36 cellular contexts compared by ENCODE assay signal in genomic region chr9:18705763-18706372, GRCh38.
DNase-seq lines count a peak whose midpoint lies in the region; FAIRE-seq and TF ChIP-seq lines count a peak whose summit lies in the region.
"Had no signal": no experiment of that assay in that cellular context is flagged by ENCODE, and none has a peak within 500 bp of the region (broad histone marks: within the 10 kb centered on the region; RNA-seq: fewer than 3 reads in every experiment).

No MANE protein-coding gene starts in this region.

- 56 to 58% methylated on average over 4 of the region's 4 CpGs for WGBS in GM23248 (ENCODE audit: low coverage in 1 of 2, low lambda C conversion rate in 2 of 2, missing lambda C conversion rate in 2 of 2), 2 experiments

- 0 out of 2 replicates have a peak, but pooled peaks cover 8% of the 10 kb centered on the region for H3K79me2 ChIP-seq in GM23248 (ENCODE audit: insufficient read depth)
- no peaks in the 10 kb centered on the region for H3K79me2 ChIP-seq in fibroblast of lung (ENCODE audit: control insufficient read depth, insufficient read depth, low read length)

- peaks cover 55% of the 10 kb centered on the region for H3F3A ChIP-seq in GM23248 (ENCODE audit: insufficient read depth)

- TF ChIP-seq CTCF in fibroblast of lung (conservative IDR thresholded peaks at IDR 0.05 in 1 of 2, IDR thresholded peaks at IDR 0.05 in 1 of 2; ENCODE audit: low read depth in 1 of 2, low read length in 2 of 2): no peak
- no peak for TF ChIP-seq CTCF in progenitor cell of endocrine pancreas (IDR thresholded peaks at IDR 0.05; ENCODE audit: unreplicated experiment)
- TF ChIP-seq CTCF in kidney (IDR thresholded peaks at IDR 0.05; ENCODE audit: borderline replicate concordance, extremely low read depth, insufficient read depth): no peak

- H3K9me3 Mint-ChIP-seq in progenitor cell of endocrine pancreas (ENCODE audit: low read depth): peaks cover 12% of the 10 kb centered on the region
- H3K9me3 Mint-ChIP-seq: activated CD4-positive, alpha-beta T cell treated with anti-CD3 and anti-CD28 coated beads, Interleukin-2, amount 10 ng/mL, durations not matched to agents 24 days and 14 days; activated T-helper 2 cell treated with anti-CD3 and anti-CD28 coated beads, Interferon-gamma antibody, Interleukin-2, Interleukin-4, amounts not matched to agents 10 μg/mL and 5 μg/mL and 100 μg/mL, durations not matched to agents 14 hours and 24 hours and 36 hours; dendritic cell treated with granulocyte-macrophage colony-stimulating factor and Interleukin-4, amounts not matched to agents 40 ng/mL and 50 ng/mL, for 4 days had no signal

- peak overlapping the region; percentile 67 for H3K27ac Mint-ChIP-seq in progenitor cell of endocrine pancreas
- H3K27ac Mint-ChIP-seq: activated CD4-positive, alpha-beta T cell treated with anti-CD3 and anti-CD28 coated beads, Interleukin-2, amount 10 ng/mL, durations not matched to agents 24 days and 14 days; activated naive CD4-positive, alpha-beta T cell treated with anti-CD3 and anti-CD28 coated beads, Interleukin-2, amount 50 U/mL, for 24 hours; activated T-helper 2 cell treated with anti-CD3 and anti-CD28 coated beads, Interferon-gamma antibody, Interleukin-2, Interleukin-4, amounts not matched to agents 10 μg/mL and 5 μg/mL and 100 μg/mL, durations not matched to agents 14 hours and 24 hours and 36 hours; CD14-positive monocyte; dendritic cell treated with granulocyte-macrophage colony-stimulating factor and Interleukin-4, amounts not matched to agents 40 ng/mL and 50 ng/mL, for 4 days had no signal

- H3K9me3 ChIP-seq in GM23248 (ENCODE audit: low read depth) (no peaks in the 10 kb centered on the region), fibroblast of lung (ENCODE audit: control insufficient read depth, insufficient read depth, low read depth, low read length) (no peaks in the 10 kb centered on the region), kidney (ENCODE audit: control insufficient read depth in 1 of 2, low read length in 2 of 2) (no peaks in the 10 kb centered on the region)
- H3K9me3 ChIP-seq: SJCRH30, stomach, transverse colon had no signal

- no peaks in the 10 kb centered on the region for H4K20me1 ChIP-seq in GM23248 (ENCODE audit: insufficient read depth)
- no peaks in the 10 kb centered on the region for H4K20me1 ChIP-seq in fibroblast of lung (ENCODE audit: control insufficient read depth, extremely low read depth, insufficient read depth, low read length)

- no peaks in the 10 kb centered on the region for H3K27me3 Mint-ChIP-seq in progenitor cell of endocrine pancreas
- H3K27me3 Mint-ChIP-seq: activated CD4-positive, alpha-beta T cell treated with anti-CD3 and anti-CD28 coated beads, Interleukin-2, amount 10 ng/mL, durations not matched to agents 24 days and 14 days; activated naive CD4-positive, alpha-beta T cell treated with anti-CD3 and anti-CD28 coated beads, Interleukin-2, amount 50 U/mL, for 24 hours; dendritic cell treated with granulocyte-macrophage colony-stimulating factor and Interleukin-4, amounts not matched to agents 40 ng/mL and 50 ng/mL, for 4 days had no signal

- H3K9ac ChIP-seq in GM23248 (no peak overlapping the region), fibroblast of lung (ENCODE audit: insufficient read depth, low read length) (no peak overlapping the region), kidney (ENCODE audit: low read length in 2 of 2) (no peak overlapping the region)

- H3K4me3 ChIP-seq in GM23248 (no peak overlapping the region), fibroblast of lung (replicated peaks in 1 of 4; ENCODE audit: control extremely low read depth in 1 of 4, insufficient read depth in 1 of 4, low read depth in 3 of 4, low read length in 4 of 4) (peak overlapping the region in 1 of 4 experiments; percentile 29), kidney (ENCODE audit: low read length in 2 of 2) (no peak overlapping the region)
- H3K4me3 ChIP-seq: K562, SJCRH30, transverse colon had no signal

- no peaks in the 10 kb centered on the region for H3K9me2 ChIP-seq in GM23248 (ENCODE audit: insufficient read depth)

- intact Hi-C loops in kidney (cut with DNase I): no loop called here

- H3K27ac ChIP-seq in GM23248 (no peak overlapping the region), fibroblast of lung (ENCODE audit: insufficient read depth, low read length) (no peak overlapping the region), kidney (ENCODE audit: low read depth in 2 of 2, low read length in 2 of 2) (no peak overlapping the region)
- H3K27ac ChIP-seq: SJCRH30, transverse colon, WERI-Rb-1 had no signal

- in situ Hi-C loops in GM23248 (cut with MboI): loop anchor here (25.0 kb wide), 1 partner anchor 444 kb away; no protein-coding TSS in a partner anchor

- DNase-seq in GM23248 (no peak), amniotic epithelial cell (ENCODE audit: low read depth) (peak; percentile 32), fibroblast of lung (ENCODE audit: low read depth in 2 of 2) (peak; percentile 28 to 39), progenitor cell of endocrine pancreas (ENCODE audit: low spot score, unreplicated experiment) (no peak), GOT3 (lab: John Stamatoyannopoulos, UW) (no peak), cerebellum (ENCODE audit: low spot score) (no peak), kidney (no peak), retina (no peak)
- DNase-seq: activated CD4-positive, alpha-beta T cell treated with anti-CD3 and anti-CD28 coated beads, Interleukin-2, amount 10 ng/mL, durations not matched to agents 24 days and 14 days; activated CD8-positive, alpha-beta memory T cell treated with anti-CD3 and anti-CD28 coated beads for 24 hours; activated T-cell treated with anti-CD3 and anti-CD28 coated beads for 4 hours; caudate nucleus; DND-41; hypothalamus; left colon; mammary epithelial cell; NCI-H1092; NCI-H1694; NCI-H748 treated with DMSO at 0.1 percent for 48 hours; SJCRH30; stimulated activated CD4-positive, alpha-beta T cell treated with anti-CD3 and anti-CD28 coated beads, Interleukin-12 subunit alpha, Interleukin-12 subunit beta, amount 100 ng/mL, for 4 hours; stimulated activated CD4-positive, alpha-beta T cell treated with anti-CD3 and anti-CD28 coated beads, Interleukin-2, amount 100 ng/mL, for 48 hours; stomach; T1000; transverse colon; WERI-Rb-1 had no signal

- H3K4me1 Mint-ChIP-seq in progenitor cell of endocrine pancreas (ENCODE audit: low read depth): peaks cover 16% of the 10 kb centered on the region
- H3K4me1 Mint-ChIP-seq: activated CD4-positive, alpha-beta T cell treated with anti-CD3 and anti-CD28 coated beads, Interleukin-2, amount 10 ng/mL, durations not matched to agents 24 days and 14 days; activated naive CD4-positive, alpha-beta T cell treated with anti-CD3 and anti-CD28 coated beads, Interleukin-2, amount 50 U/mL, for 24 hours; CD14-positive monocyte had no signal

- H3K36me3 ChIP-seq in GM23248 (ENCODE audit: low read depth) (peaks cover 54% of the 10 kb centered on the region), fibroblast of lung (ENCODE audit: control insufficient read depth, insufficient read depth, low read length) (peaks cover 2% of the 10 kb centered on the region), kidney (ENCODE audit: control insufficient read depth in 1 of 2, insufficient read depth in 2 of 2, low read length in 2 of 2) (no peaks in the 10 kb centered on the region)
- H3K36me3 ChIP-seq: SJCRH30, stomach, transverse colon, WERI-Rb-1 had no signal

- FAIRE-seq in kidney (lab: Jason Lieb, UNC): no peak
- FAIRE-seq: A204.1, D721Med, HTR-8/SVneo, K562 had no signal

- H3K27me3 ChIP-seq in GM23248 (replicated peaks; ENCODE audit: insufficient read depth) (no peaks in the 10 kb centered on the region), fibroblast of lung (ENCODE audit: control insufficient read depth, insufficient read depth, low read length) (no peaks in the 10 kb centered on the region)
- H3K27me3 ChIP-seq: SJCRH30, stomach, transverse colon had no signal

- H3K4me3 Mint-ChIP-seq in progenitor cell of endocrine pancreas (ENCODE audit: low read depth): no peak overlapping the region
- H3K4me3 Mint-ChIP-seq: activated CD4-positive, alpha-beta T cell treated with anti-CD3 and anti-CD28 coated beads, Interleukin-2, amount 10 ng/mL, durations not matched to agents 24 days and 14 days; activated naive CD4-positive, alpha-beta T cell treated with anti-CD3 and anti-CD28 coated beads, Interleukin-2, amount 50 U/mL, for 24 hours; CD14-positive monocyte; dendritic cell treated with granulocyte-macrophage colony-stimulating factor and Interleukin-4, amounts not matched to agents 40 ng/mL and 50 ng/mL, for 4 days; H9; neural crest cell had no signal

- H2AFZ ChIP-seq in GM23248 (no peak overlapping the region), fibroblast of lung (ENCODE audit: low read length) (peak overlapping the region; percentile 43)

- H3K4me1 ChIP-seq in GM23248 (ENCODE audit: insufficient read depth) (peaks cover 40% of the 10 kb centered on the region), fibroblast of lung (ENCODE audit: control insufficient read depth, extremely low read depth, insufficient read depth, low read length) (peaks cover 9% of the 10 kb centered on the region), kidney (ENCODE audit: control insufficient read depth in 1 of 2, insufficient read depth in 1 of 2, low read depth in 1 of 2, low read length in 2 of 2) (no peaks in the 10 kb centered on the region)
- H3K4me1 ChIP-seq: SJCRH30 had no signal

- H3K4me2 ChIP-seq in GM23248 (ENCODE audit: unreplicated experiment) (peak overlapping the region; percentile 13), fibroblast of lung (ENCODE audit: extremely low read depth, insufficient read depth, low read length) (peak overlapping the region; percentile 40)

- peaks cover 2% of the 10 kb centered on the region for H3K36me3 Mint-ChIP-seq in progenitor cell of endocrine pancreas (ENCODE audit: insufficient read depth)
- H3K36me3 Mint-ChIP-seq: activated naive CD4-positive, alpha-beta T cell treated with anti-CD3 and anti-CD28 coated beads, Interleukin-2, amount 50 U/mL, for 24 hours; CD14-positive monocyte had no signal

Comparison
In these comparisons a context has a peak if more than half of its experiments do, and no peak if none do; other contexts are left out.
1. DNase-seq: peak in amniotic epithelial cell (single experiment) and fibroblast of lung (2 of 2); none in GM23248 (single experiment), progenitor cell of endocrine pancreas (single experiment), GOT3 (single experiment), cerebellum (single experiment), kidney (single experiment) and retina (single experiment).